8 cellular contexts compared by ENCODE assay signal in the genomic region with DNA sequence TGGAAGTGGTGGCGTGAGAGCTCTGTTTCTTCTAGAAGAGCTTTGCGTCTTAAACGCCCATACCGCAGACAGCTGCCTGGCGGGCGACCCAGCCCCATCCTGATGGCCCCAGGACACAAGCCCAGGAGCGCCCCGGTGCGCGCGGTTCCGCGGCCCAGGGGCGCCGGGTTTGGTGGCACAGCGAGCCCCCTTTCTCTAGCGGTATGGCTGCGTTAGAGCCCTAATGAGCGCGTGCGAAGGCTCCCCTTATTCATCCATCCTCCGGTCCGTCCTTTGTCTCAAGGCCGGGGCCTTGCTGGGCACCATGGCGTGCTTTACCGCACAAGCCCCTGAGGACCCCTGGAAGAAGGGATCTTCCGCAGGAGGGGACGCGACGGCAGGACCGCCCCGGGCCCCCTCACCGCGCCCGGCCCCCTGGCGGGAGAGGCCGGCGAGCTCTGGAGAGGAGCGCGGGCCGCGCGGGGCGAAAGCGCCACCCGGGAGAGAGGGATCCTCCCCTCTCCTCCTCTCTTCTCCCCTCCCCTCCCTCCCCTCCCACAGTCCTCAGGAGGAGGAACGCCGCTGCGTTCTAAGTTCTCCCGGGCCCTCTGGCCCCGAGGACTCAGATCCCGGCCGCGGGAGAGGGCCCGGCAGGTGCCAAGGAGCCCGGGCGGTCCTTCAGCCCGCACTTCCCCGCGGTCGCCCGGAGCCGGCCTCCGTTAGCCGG.
A peak's percentile ranks its signal among the peaks of the same experiment; 100 is the strongest.
DNase-seq lines count a peak whose midpoint lies in the region; ATAC-seq and TF ChIP-seq lines count a peak whose summit lies in the region.

No MANE protein-coding gene starts in this region.

- peak; percentile 23 for TF ChIP-seq CTCF in choroid plexus epithelial cell (conservative IDR thresholded peaks at IDR 0.05; ENCODE audit: low read depth, low read length)

- ATAC-seq in HG02884 (IDR thresholded peaks at IDR 0.05; ENCODE audit: unreplicated experiment), result peak; percentile 28

- DNase-seq in SHP77 (lab: John Stamatoyannopoulos, UW) (peak; percentile 34 to 82), SHP77 treated with DMSO at 0.1 percent for 48 hours (lab: John Stamatoyannopoulos, UW) (no peak), NCI-H2029 treated with DMSO at 0.1 percent for 48 hours (lab: John Stamatoyannopoulos, UW) (peak; percentile 18), choroid plexus epithelial cell (ENCODE audit: low read depth) (peak; percentile 85), left kidney (ENCODE audit: low read depth, low spot score) (peak; percentile 94)
- DNase-seq in activated CD4-positive, CD25-positive, alpha-beta regulatory T cell treated with anti-CD3 and anti-CD28 coated beads, Interleukin-2, amount 50 U/mL, for 16 hours (ENCODE audit: low read depth, low spot score), result peak; percentile 31
- peak; percentile 57 to 60 for DNase-seq in stimulated activated CD4-positive, alpha-beta T cell treated with anti-CD3 and anti-CD28 coated beads, Interleukin-2, amount 100 ng/mL, for 24 hours

- peak overlapping the region; percentile 73 for H3K4me3 ChIP-seq in choroid plexus epithelial cell (ENCODE audit: low read depth, low read length)
